Comparison of ENCODE assay signal across 31 cellular contexts in the genomic region with DNA sequence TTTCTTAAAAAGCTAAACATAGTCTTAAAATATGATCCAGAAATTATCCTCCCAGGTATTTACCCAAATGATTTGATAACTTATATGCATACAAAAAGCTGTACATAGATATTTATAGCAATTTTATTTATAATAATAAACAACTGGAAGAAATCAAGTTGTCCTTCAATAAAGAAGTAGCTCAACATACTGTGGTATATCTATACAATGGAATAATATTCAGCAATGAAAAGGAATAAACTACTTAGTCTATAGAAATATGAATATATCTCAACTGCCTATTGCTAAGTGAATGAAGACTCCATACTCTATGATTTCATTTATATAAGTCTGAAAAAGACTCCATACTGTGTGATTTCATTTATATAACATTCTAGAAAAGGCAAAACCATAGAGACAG.
"Had no signal": no experiment of that assay in that cellular context is flagged by ENCODE, and none has a peak within 500 bp of the region (broad histone marks: within the 10 kb centered on the region; RNA-seq: fewer than 3 reads in every experiment).

No MANE protein-coding gene starts in this region.

- DNase-seq: activated effector memory CD4-positive, alpha-beta T cell treated with anti-CD3 and anti-CD28 coated beads, Interleukin-2, amount 50 U/mL, for 16 hours; activated effector memory CD4-positive, alpha-beta T cell treated with Interleukin-2 at 50 U/mL for 16 hours; activated gamma-delta T cell; activated gamma-delta T cell treated with Interleukin-2 at 50 U/mL for 16 hours; activated naive CD4-positive, alpha-beta T cell; activated naive CD4-positive, alpha-beta T cell treated with anti-CD3 and anti-CD28 coated beads for 36 hours; activated naive CD4-positive, alpha-beta T cell treated with anti-CD3 and anti-CD28 coated beads, Interleukin-2, amount 10 ng/mL, durations not matched to agents 7 days and 5 days; activated naive CD4-positive, alpha-beta T cell treated with anti-CD3 and anti-CD28 coated beads, Interleukin-2, amount 50 U/mL, for 16 hours; activated naive CD4-positive, alpha-beta T cell treated with Interleukin-2 at 50 U/mL for 16 hours; activated naive CD8-positive, alpha-beta T cell treated with anti-CD3 and anti-CD28 coated beads for 36 hours; activated naive CD8-positive, alpha-beta T cell treated with anti-CD3 and anti-CD28 coated beads, Interleukin-2, amount 10 ng/mL, durations not matched to agents 7 days and 5 days; activated naive CD8-positive, alpha-beta T cell treated with anti-CD3 and anti-CD28 coated beads, Interleukin-2, amount 50 U/mL, for 24 hours; activated T-cell treated with anti-CD3 and anti-CD28 coated beads, Interleukin-2, amount 50 U/mL, for 24 hours; activated T-cell treated with anti-CD3 and anti-CD28 coated beads, Interleukin-2, amount 50 U/mL, for 4 hours; activated T-cell treated with anti-CD3 and anti-CD28 coated beads, Interleukin-2, amount 50 U/mL, for 48 hours; activated T-cell treated with anti-CD3 and anti-CD28 coated beads, Interleukin-2, amount 50 U/mL, for 72 hours; adrenal gland; amniotic stem cell; amygdala; anterior cingulate cortex; aorta; body of pancreas; brain microvascular endothelial cell; caudate nucleus; central memory CD4-positive, alpha-beta T cell; cerebellar nuclear complex had no signal

- H3K27ac ChIP-seq: adrenal gland, ascending aorta, body of pancreas, brain microvascular endothelial cell, breast epithelium, cardiac muscle cell had no signal

- H3K9me3 ChIP-seq: adrenal gland, ascending aorta had no signal

- ATAC-seq: activated naive CD4-positive, alpha-beta T cell treated with anti-CD3 and anti-CD28 coated beads, Interleukin-2, amount 50 U/mL, for 72 hours; activated naive CD8-positive, alpha-beta T cell treated with anti-CD3 and anti-CD28 coated beads, Interleukin-2, amount 50 U/mL, for 24 hours; activated T-cell treated with anti-CD3 and anti-CD28 coated beads, Interleukin-2, amount 50 U/mL, for 4 hours; activated T-cell treated with anti-CD3 and anti-CD28 coated beads, Interleukin-2, amount 50 U/mL, for 72 hours; activated T-helper 17 cell treated with anti-CD3 and anti-CD28 coated beads, Interleukin-2, amount 50 U/mL, for 72 hours; body of pancreas had no signal

- H3K4me3 ChIP-seq: adrenal gland, ascending aorta, body of pancreas, breast epithelium, cardiac muscle cell had no signal

- H3K4me1 ChIP-seq: adrenal gland, ascending aorta, body of pancreas, breast epithelium had no signal

- H3K27me3 ChIP-seq: adrenal gland, ascending aorta, body of pancreas, brain microvascular endothelial cell, breast epithelium, cardiac muscle cell had no signal

- H3K36me3 ChIP-seq: adrenal gland, ascending aorta, brain microvascular endothelial cell, breast epithelium, cardiac muscle cell had no signal
